ENCODE assay signal across 14 cellular contexts in genomic region chr7:87170828-87171227, GRCh38.
"Had no signal": no experiment of that assay in that cellular context is flagged by ENCODE, and none has a peak within 500 bp of the region (broad histone marks: within the 10 kb centered on the region; RNA-seq: fewer than 3 reads in every experiment).

No MANE protein-coding gene starts in this region.

- H3K27me3 Mint-ChIP-seq: activated CD8-positive, alpha-beta T cell treated with anti-CD3 and anti-CD28 coated beads for 36 hours had no signal

- DNase-seq: activated CD8-positive, alpha-beta T cell treated with anti-CD3 and anti-CD28 coated beads for 36 hours; amniotic stem cell; central memory CD4-positive, alpha-beta T cell; effector CD8-positive, alpha-beta T cell; foreskin melanocyte; head of caudate nucleus; kidney glomerular epithelial cell; mesendoderm; right lobe of liver; stomach; testis; upper lobe of right lung; WERI-Rb-1 had no signal

- H3K27ac Mint-ChIP-seq: activated CD8-positive, alpha-beta T cell treated with anti-CD3 and anti-CD28 coated beads for 36 hours; neural progenitor cell had no signal

- H3K9me3 Mint-ChIP-seq: activated CD8-positive, alpha-beta T cell treated with anti-CD3 and anti-CD28 coated beads for 36 hours; neural progenitor cell had no signal

- ATAC-seq: activated CD8-positive, alpha-beta T cell treated with anti-CD3 and anti-CD28 coated beads for 36 hours; right lobe of liver had no signal

- H3K4me3 Mint-ChIP-seq: activated CD8-positive, alpha-beta T cell treated with anti-CD3 and anti-CD28 coated beads for 36 hours; neural progenitor cell had no signal
